In genomic region chr10:67119648-67120047, GRCh38 we compare ENCODE assay signal across 20 cellular contexts.
DNase-seq lines count a peak whose midpoint lies in the region; TF ChIP-seq lines count a peak whose summit lies in the region.
"Had no signal": no experiment of that assay in that cellular context is flagged by ENCODE, and none has a peak within 500 bp of the region (broad histone marks: within the 10 kb centered on the region; RNA-seq: fewer than 3 reads in every experiment).

No MANE protein-coding gene starts in this region.

- TF ChIP-seq POLR2A in breast epithelium (IDR thresholded peaks at IDR 0.05) = no peak

- H3K4me3 Mint-ChIP-seq in MCF 10A (ENCODE audit: unreplicated experiment) = no peak overlapping the region
- H3K4me3 Mint-ChIP-seq in nephron = no peak overlapping the region
- H3K4me3 Mint-ChIP-seq: CD8-positive, alpha-beta T cell; IgD-negative memory B cell had no signal

- H3K36me3 Mint-ChIP-seq in MCF 10A (ENCODE audit: insufficient read depth, unreplicated experiment) (no peaks in the 10 kb centered on the region), nephron (ENCODE audit: low read depth) (no peaks in the 10 kb centered on the region)
- H3K36me3 Mint-ChIP-seq: CD8-positive, alpha-beta T cell; IgD-negative memory B cell had no signal

- H3K27ac Mint-ChIP-seq in MCF 10A (ENCODE audit: low read depth, unreplicated experiment) = no peak overlapping the region
- peak overlapping the region; percentile 4 to 73 (median 29) for H3K27ac Mint-ChIP-seq in nephron
- H3K27ac Mint-ChIP-seq: CD8-positive, alpha-beta T cell; IgD-negative memory B cell had no signal

- POLR2A ChIA-PET in MCF 10A (lab: Yijun Ruan, JAX) = no interaction called here

- no peaks in the 10 kb centered on the region for H3K36me3 ChIP-seq in breast epithelium
- H3K36me3 ChIP-seq: Peyer's patch had no signal

- no TSS peak for BruUV-seq in MCF 10A (replicated peaks; lab: Mats Ljungman, UMichigan)

- H3K27me3 ChIP-seq in breast epithelium = no peaks in the 10 kb centered on the region
- H3K27me3 ChIP-seq: Peyer's patch had no signal

- H3K27me3 Mint-ChIP-seq in MCF 10A (ENCODE audit: insufficient read depth, unreplicated experiment) (peaks cover 48% of the 10 kb centered on the region), nephron (ENCODE audit: low read depth) (no peaks in the 10 kb centered on the region)
- H3K27me3 Mint-ChIP-seq: IgD-negative memory B cell had no signal

- no peaks in the 10 kb centered on the region for H3K4me1 ChIP-seq in breast epithelium
- H3K4me1 ChIP-seq: Peyer's patch had no signal

- intact Hi-C loops in MCF 10A (cut with micrococcal nuclease) = no loop called here
- intact Hi-C loops in breast epithelium (cut with DNase I; ENCODE audit: low total_unique reads) = no loop called here

- H3K9me3 Mint-ChIP-seq in MCF 10A (ENCODE audit: unreplicated experiment) (no peaks in the 10 kb centered on the region), nephron (no peaks in the 10 kb centered on the region)
- H3K9me3 Mint-ChIP-seq: CD8-positive, alpha-beta T cell; IgD-negative memory B cell had no signal

- peak; percentile 5 for DNase-seq in MCF 10A (ENCODE audit: unreplicated experiment)
- no peak for DNase-seq in breast epithelium (ENCODE audit: low spot score in 2 of 2)
- peak; percentile 26 for DNase-seq in dedifferentiated amniotic fluid mesenchymal stem cell (ENCODE audit: extremely low spot score)
- DNase-seq in superior temporal gyrus (ENCODE audit: extremely low spot score) = peak; percentile 29
- no peak for DNase-seq in stimulated activated CD4-positive, alpha-beta T cell treated with anti-CD3 and anti-CD28 coated beads, Interleukin-15, amount 100 ng/mL, for 24 hours
- no peak for DNase-seq in NCI-H128 (lab: John Stamatoyannopoulos, UW; ENCODE audit: unreplicated experiment)
- no peak for DNase-seq in NCI-H524 (lab: John Stamatoyannopoulos, UW)
- DNase-seq: AML-193; C1 segment of cervical spinal cord; CD8-positive, alpha-beta T cell; H7; NCI-H1694 treated with DMSO at 0.1 percent for 48 hours; NCI-H2081 treated with DMSO at 0.1 percent for 48 hours; NCI-H2171 treated with DMSO at 0.1 percent for 48 hours; NCI-H774; NK-92 treated with Interleukin-12 subunit alpha and Interleukin-12 subunit beta, amount 100 ng/mL, for 24 hours; Peyer's patch had no signal

- no peak overlapping the region for H3K4me3 ChIP-seq in breast epithelium
- H3K4me3 ChIP-seq: Peyer's patch had no signal

- no peak overlapping the region for H3K27ac ChIP-seq in breast epithelium
- H3K27ac ChIP-seq: 22Rv1, Peyer's patch had no signal

- TF ChIP-seq CTCF in MCF 10A (IDR thresholded peaks at IDR 0.05; ENCODE audit: unreplicated experiment) (no peak), breast epithelium (IDR thresholded peaks at IDR 0.05) (no peak), nephron (IDR thresholded peaks at IDR 0.05; ENCODE audit: unreplicated experiment in 3 of 3) (no peak)

- H3K4me1 Mint-ChIP-seq in MCF 10A (ENCODE audit: insufficient read depth, unreplicated experiment) = no peaks in the 10 kb centered on the region
- peaks cover 24% of the 10 kb centered on the region for H3K4me1 Mint-ChIP-seq in nephron
- H3K4me1 Mint-ChIP-seq: IgD-negative memory B cell had no signal

- CTCF ChIA-PET in MCF 10A (lab: Yijun Ruan, JAX) = no interaction called here

- no peaks in the 10 kb centered on the region for H3K9me3 ChIP-seq in breast epithelium
- H3K9me3 ChIP-seq: Peyer's patch had no signal

Comparison
In these comparisons a context has a peak if more than half of its experiments do, and no peak if none do; other contexts are left out.
1. DNase-seq: peak in MCF 10A (single experiment), dedifferentiated amniotic fluid mesenchymal stem cell (single experiment) and superior temporal gyrus (single experiment); none in breast epithelium (0 of 2), stimulated activated CD4-positive, alpha-beta T cell treated with anti-CD3 and anti-CD28 coated beads, Interleukin-15, amount 100 ng/mL, for 24 hours (single experiment), NCI-H128 (single experiment) and NCI-H524 (0 of 2).